In the genomic region with DNA sequence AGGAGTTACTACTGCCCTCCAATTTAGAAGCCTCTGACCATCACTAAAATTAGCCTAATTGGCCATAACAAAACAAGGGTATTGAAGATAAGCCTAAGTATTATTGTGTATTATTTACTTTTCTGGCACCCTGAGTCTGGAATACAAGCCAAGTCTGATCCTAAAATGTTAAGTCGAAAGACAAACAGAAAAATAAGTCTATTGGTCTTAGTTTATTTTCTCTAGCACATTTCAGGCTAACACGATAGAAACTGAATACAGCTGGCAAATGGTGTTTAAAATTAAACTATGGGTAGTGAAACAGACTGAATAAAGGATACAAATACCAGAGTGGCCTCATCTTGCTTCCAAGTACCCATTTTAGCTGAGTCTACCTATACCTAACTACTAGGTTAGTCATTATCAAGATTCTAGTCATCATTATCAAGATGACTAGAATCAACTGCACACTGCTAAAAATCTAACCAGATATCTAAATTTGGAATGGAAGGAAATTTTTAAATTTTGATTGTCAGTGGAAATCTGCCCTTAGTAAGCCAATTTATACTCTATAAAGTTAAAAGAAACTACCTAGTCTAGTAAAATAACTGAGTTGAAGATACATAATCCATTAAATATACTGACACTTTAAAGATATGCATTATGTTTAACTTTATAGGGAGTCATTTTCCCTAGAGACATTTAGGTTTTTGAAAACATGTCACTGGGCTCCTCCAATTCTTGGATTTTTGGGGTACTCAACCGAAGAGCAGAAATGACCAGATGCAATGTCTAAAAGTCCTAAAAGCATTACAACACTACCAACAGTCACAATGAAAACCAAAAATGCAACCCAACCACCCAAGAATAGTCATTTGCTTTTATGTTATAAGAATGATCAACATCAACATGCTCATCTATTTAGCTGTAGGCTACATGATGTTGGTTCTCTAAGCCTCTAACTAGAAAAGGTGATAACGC, we compare ENCODE assay signal across 10 cellular contexts.
DNase-seq lines count a peak whose midpoint lies in the region; ATAC-seq and TF ChIP-seq lines count a peak whose summit lies in the region.
"Had no signal": no experiment of that assay in that cellular context is flagged by ENCODE, and none has a peak within 500 bp of the region (broad histone marks: within the 10 kb centered on the region; RNA-seq: fewer than 3 reads in every experiment).

No MANE protein-coding gene starts in this region.

- H3K4me2 ChIP-seq in GM23248 (ENCODE audit: unreplicated experiment) (no peak overlapping the region), KMS-11 (peak overlapping the region; percentile 66), neuronal stem cell (ENCODE audit: insufficient read depth, low read length, poor library complexity, severe bottlenecking) (no peak overlapping the region)

- no peak for TF ChIP-seq POLR2A in Peyer's patch (IDR thresholded peaks at IDR 0.05)

- H4K20me1 ChIP-seq in GM23248 (ENCODE audit: insufficient read depth), result peaks cover 5% of the 10 kb centered on the region; the same call in 1 of the 2 replicates
- peaks cover 3% of the 10 kb centered on the region; the same call in 1 of the 2 replicates for H4K20me1 ChIP-seq in KMS-11 (ENCODE audit: insufficient read depth)

- H3K79me1 ChIP-seq in neuronal stem cell (ENCODE audit: low read depth, low read length), result peaks cover under 1% of the 10 kb centered on the region

- H2BK15ac ChIP-seq in neuronal stem cell (ENCODE audit: low read length), result no peak overlapping the region

- no peak overlapping the region for H2BK5ac ChIP-seq in neuronal stem cell (ENCODE audit: low read length)

- H3K4ac ChIP-seq in neuronal stem cell (ENCODE audit: low read length), result no peak overlapping the region

- H3K9me2 ChIP-seq in GM23248 (ENCODE audit: insufficient read depth), result no peaks in the 10 kb centered on the region

- H3K27ac ChIP-seq in GM23248 (peak overlapping the region; percentile 20), KMS-11 (peak overlapping the region; percentile 47; the same call in 1 of the 2 replicates), psoas muscle (peak overlapping the region; percentile 70), neuronal stem cell (replicated peaks; ENCODE audit: low read length) (no peak overlapping the region), Peyer's patch (peak overlapping the region in 2 of 4 donors; percentile 32 to 42)

- H3K14ac ChIP-seq in neuronal stem cell (ENCODE audit: low read length), result no peak overlapping the region

- H4K8ac ChIP-seq in neuronal stem cell (ENCODE audit: low read depth, low read length), result no peak overlapping the region

- H3K23ac ChIP-seq in neuronal stem cell (ENCODE audit: low read depth, low read length, poor library complexity), result no peak overlapping the region

- H3F3A ChIP-seq in GM23248 (ENCODE audit: insufficient read depth), result peaks cover 17% of the 10 kb centered on the region

- in situ Hi-C loops in GM23248 (cut with MboI), result no loop called here

- no peak overlapping the region for H4K91ac ChIP-seq in neuronal stem cell (ENCODE audit: low read depth, low read length, poor library complexity)

- H3K4me1 ChIP-seq in GM23248 (ENCODE audit: insufficient read depth) (peaks cover 6% of the 10 kb centered on the region), KMS-11 (ENCODE audit: low read depth, poor library complexity, severe bottlenecking) (peaks cover 44% of the 10 kb centered on the region), psoas muscle (peaks cover 93% of the 10 kb centered on the region), neuronal stem cell (ENCODE audit: control insufficient read depth in 2 of 2, insufficient read depth in 1 of 2, low read depth in 1 of 2, low read length in 2 of 2) (peaks cover 0 to 1% of the 10 kb centered on the region in 2 donors), Peyer's patch (peaks cover 0 to 6% (median 0%) of the 10 kb centered on the region in 4 donors)

- H3K9me3 ChIP-seq in GM23248 (ENCODE audit: low read depth), result no peaks in the 10 kb centered on the region
- no peaks in the 10 kb centered on the region for H3K9me3 ChIP-seq in psoas muscle
- H3K9me3 ChIP-seq in neuronal stem cell (replicated peaks in 1 of 2; ENCODE audit: control insufficient read depth in 2 of 2, insufficient read depth in 1 of 2, low read depth in 1 of 2, low read length in 2 of 2), result no peaks in the 10 kb centered on the region
- no peaks in the 10 kb centered on the region for H3K9me3 ChIP-seq in Peyer's patch

- peak; percentile 43 for ATAC-seq in GM18870 (IDR thresholded peaks at IDR 0.05; ENCODE audit: unreplicated experiment)
- peak in 1 of 4 donors; percentile 12 for ATAC-seq in psoas muscle

- H3K9ac ChIP-seq in GM23248 (no peak overlapping the region), KMS-11 (no peak overlapping the region), neuronal stem cell (ENCODE audit: low read depth, low read length, poor library complexity) (no peak overlapping the region)

- no peak overlapping the region for H2AFZ ChIP-seq in GM23248
- no peak overlapping the region for H2AFZ ChIP-seq in KMS-11 (ENCODE audit: low read depth)
- no peak overlapping the region for H2AFZ ChIP-seq in neuronal stem cell (ENCODE audit: low read length)

- TF ChIP-seq CTCF in KMS-11 (conservative IDR thresholded peaks at IDR 0.05; ENCODE audit: low read depth, low read length) (no peak), psoas muscle (IDR thresholded peaks at IDR 0.05) (no peak), Peyer's patch (IDR thresholded peaks at IDR 0.05) (no peak)

- WGBS in GM23248 (ENCODE audit: low coverage in 1 of 2, low lambda C conversion rate in 2 of 2, missing lambda C conversion rate in 2 of 2), 2 experiments, result 53 to 58% methylated on average over 4 of the region's 4 CpGs
- WGBS in psoas muscle, 3 donors, result 56 to 66% (median 59%) methylated on average over 4 of the region's 4 CpGs
- WGBS in neuronal stem cell (ENCODE audit: extremely low coverage in 2 of 2, insufficient read length in 2 of 2, insufficient replicate concordance in 1 of 2), 2 donors, result no CpG with 5 or more reads among the region's 4 CpGs

- intact Hi-C loops in psoas muscle (cut with DNase I), result loop anchor here in 1 of 2 donors (5.0 kb wide), 1 partner anchor 35 kb away; no protein-coding TSS in a partner anchor

- H3K4me3 ChIP-seq in GM23248, result no peak overlapping the region
- H3K4me3 ChIP-seq in KMS-11 (IDR thresholded peaks at IDR 0.05; ENCODE audit: insufficient read depth, low read depth, low read length), result no peak overlapping the region
- H3K4me3 ChIP-seq in psoas muscle, result peak overlapping the region; percentile 26
- H3K4me3 ChIP-seq in neuronal stem cell (ENCODE audit: low read length in 2 of 2), result no peak overlapping the region
- H3K4me3 ChIP-seq in Peyer's patch, result no peak overlapping the region

- DNase-seq in GM23248 (no peak), psoas muscle (no peak), islet precursor cell (no peak), neuronal stem cell (ENCODE audit: low spot score) (no peak), NCI-H748 (lab: John Stamatoyannopoulos, UW; ENCODE audit: unreplicated experiment) (no peak), Peyer's patch (no peak)
- DNase-seq: NCI-H2171 treated with DMSO at 0.1 percent for 48 hours, retina had no signal

- no peak overlapping the region for H2BK12ac ChIP-seq in neuronal stem cell (ENCODE audit: low read length)

- peaks cover 93% of the 10 kb centered on the region for H3K79me2 ChIP-seq in GM23248 (ENCODE audit: insufficient read depth)
- no peaks in the 10 kb centered on the region for H3K79me2 ChIP-seq in KMS-11 (ENCODE audit: insufficient read depth, low read depth)

- H2AK5ac ChIP-seq in neuronal stem cell (ENCODE audit: low read depth, low read length), result no peak overlapping the region

- no peaks in the 10 kb centered on the region for H3K27me3 ChIP-seq in GM23248 (replicated peaks; ENCODE audit: insufficient read depth)
- H3K27me3 ChIP-seq in KMS-11 (ENCODE audit: insufficient read depth, low read depth), result no peaks in the 10 kb centered on the region
- H3K27me3 ChIP-seq in psoas muscle (ENCODE audit: insufficient read depth in 3 of 3, low read length in 2 of 3), result no peaks in the 10 kb centered on the region
- no peaks in the 10 kb centered on the region for H3K27me3 ChIP-seq in neuronal stem cell (ENCODE audit: control insufficient read depth in 3 of 3, insufficient read depth in 3 of 3, low read depth in 1 of 3, low read length in 3 of 3)
- H3K27me3 ChIP-seq in Peyer's patch, result no peaks in the 10 kb centered on the region

- H3K36me3 ChIP-seq in GM23248 (ENCODE audit: low read depth) (peaks cover 9% of the 10 kb centered on the region; the same call in 1 of the 2 replicates), KMS-11 (ENCODE audit: insufficient read depth) (no peaks in the 10 kb centered on the region), psoas muscle (ENCODE audit: insufficient read depth in 1 of 2, low read depth in 1 of 2) (no peaks in the 10 kb centered on the region), neuronal stem cell (replicated peaks in 1 of 2; ENCODE audit: control insufficient read depth in 2 of 2, insufficient read depth in 2 of 2, low read length in 2 of 2) (peaks cover 0 to 4% of the 10 kb centered on the region in 2 donors), Peyer's patch (no peaks in the 10 kb centered on the region)

- no peak overlapping the region for H3K18ac ChIP-seq in neuronal stem cell (ENCODE audit: low read length)

- no peak overlapping the region for H2BK120ac ChIP-seq in neuronal stem cell (ENCODE audit: low read depth, low read length)
